Comparison of ENCODE assay signal across 20 cellular contexts in the genomic region with DNA sequence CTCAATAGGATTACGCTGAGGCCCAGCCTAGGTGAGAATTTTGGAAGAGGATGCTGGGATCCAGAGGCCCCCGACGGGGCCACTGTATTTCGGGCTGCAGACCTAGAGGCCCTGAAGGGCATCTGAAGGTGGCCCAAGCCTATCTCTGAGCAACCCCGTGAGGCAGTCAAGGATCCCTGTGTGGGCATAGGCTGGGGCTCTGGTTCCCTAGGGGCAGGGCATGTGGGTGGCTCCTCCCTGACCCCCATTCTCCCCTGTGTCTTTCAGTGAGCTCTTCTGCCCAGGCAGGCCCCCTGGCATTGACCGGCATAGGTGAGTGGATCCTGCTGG.
DNase-seq lines count a peak whose midpoint lies in the region; ATAC-seq, FAIRE-seq and TF ChIP-seq lines count a peak whose summit lies in the region.
"Had no signal": no experiment of that assay in that cellular context is flagged by ENCODE, and none has a peak within 500 bp of the region (broad histone marks: within the 10 kb centered on the region; RNA-seq: fewer than 3 reads in every experiment).

No MANE protein-coding gene starts in this region.

- H2AK5ac ChIP-seq in H9 (ENCODE audit: insufficient read length, low read length) = no peak overlapping the region

- 88 to 96% (median 91%) methylated on average over 4 to 6 of the region's 6 CpGs for WGBS in heart left ventricle, 4 donors
- WGBS in H9 (ENCODE audit: extremely low coverage, insufficient read length, low lambda C conversion rate) = no CpG with 5 or more reads among the region's 6 CpGs
- 93 to 95% methylated on average over 6 of the region's 6 CpGs for WGBS in sigmoid colon, 2 donors

- H3K9me2 ChIP-seq in Karpas-422 (replicated peaks; ENCODE audit: insufficient read depth, low read length) = no peaks in the 10 kb centered on the region

- H2AFZ ChIP-seq in H9 (ENCODE audit: low read length) = no peak overlapping the region
- no peak overlapping the region for H2AFZ ChIP-seq in Karpas-422 (ENCODE audit: low read length)

- H3K23me2 ChIP-seq in H9 (ENCODE audit: insufficient read length, low read depth, low read length, poor library complexity, severe bottlenecking) = no peaks in the 10 kb centered on the region

- H2BK15ac ChIP-seq in H9 (ENCODE audit: low read depth, low read length) = no peak overlapping the region

- H3K27me3 Mint-ChIP-seq in H9 (ENCODE audit: low read depth) = no peaks in the 10 kb centered on the region; the same call in 1 of the 2 replicates
- no peaks in the 10 kb centered on the region for H3K27me3 Mint-ChIP-seq in activated T-helper 17 cell treated with anti-CD3 and anti-CD28 coated beads, Interleukin-2, amount 50 U/mL, for 72 hours

- no peak overlapping the region for H4K8ac ChIP-seq in H9 (replicated peaks; ENCODE audit: insufficient read length, low read depth, low read length)

- no peak overlapping the region for H3K14ac ChIP-seq in H9 (ENCODE audit: insufficient read depth, low read length)

- no peaks in the 10 kb centered on the region for H4K20me1 ChIP-seq in H9 (ENCODE audit: control insufficient read depth, insufficient read depth, insufficient read length)
- no peaks in the 10 kb centered on the region for H4K20me1 ChIP-seq in Karpas-422 (ENCODE audit: insufficient read depth, low read depth, low read length)
- H4K20me1 ChIP-seq: BLaER1 had no signal

- H3K18ac ChIP-seq in H9 (ENCODE audit: insufficient read length, low read depth, low read length) = no peak overlapping the region

- H3K9ac ChIP-seq in H9 (ENCODE audit: extremely low read depth, insufficient read length, low read length) = no peak overlapping the region
- no peak overlapping the region for H3K9ac ChIP-seq in kidney (ENCODE audit: low read length in 2 of 2)
- H3K9ac ChIP-seq in Karpas-422 (ENCODE audit: low read length) = no peak overlapping the region
- H3K9ac ChIP-seq: BLaER1 had no signal

- H3K4me1 ChIP-seq in heart left ventricle (no peaks in the 10 kb centered on the region), left ventricle myocardium inferior (no peaks in the 10 kb centered on the region), H9 (ENCODE audit: insufficient read depth, low read length) (no peaks in the 10 kb centered on the region), kidney (ENCODE audit: control insufficient read depth in 1 of 2, insufficient read depth in 1 of 2, low read depth in 1 of 2, low read length in 2 of 2) (no peaks in the 10 kb centered on the region), sigmoid colon (no peaks in the 10 kb centered on the region), Karpas-422 (ENCODE audit: low read length) (no peaks in the 10 kb centered on the region)
- H3K4me1 ChIP-seq: BLaER1 had no signal

- H3K27ac ChIP-seq in heart left ventricle = no peak overlapping the region
- no peak overlapping the region for H3K27ac ChIP-seq in left ventricle myocardium inferior (replicated peaks)
- no peak overlapping the region for H3K27ac ChIP-seq in H9 (ENCODE audit: insufficient read length, low read depth, low read length)
- no peak overlapping the region for H3K27ac ChIP-seq in kidney (ENCODE audit: low read depth in 2 of 2, low read length in 2 of 2)
- H3K27ac ChIP-seq in sigmoid colon = no peak overlapping the region
- no peak overlapping the region for H3K27ac ChIP-seq in Karpas-422 (ENCODE audit: low read length)
- H3K27ac ChIP-seq: BLaER1 had no signal

- no peak overlapping the region for H3K4ac ChIP-seq in H9 (ENCODE audit: low read depth, low read length)

- no peak overlapping the region for H3K56ac ChIP-seq in H9 (ENCODE audit: insufficient read length, low read depth, low read length)

- no peak for TF ChIP-seq POLR2A in heart left ventricle (IDR thresholded peaks at IDR 0.05)
- TF ChIP-seq POLR2A in sigmoid colon (IDR thresholded peaks at IDR 0.05) = no peak

- H2BK20ac ChIP-seq in H9 (ENCODE audit: low read depth, low read length, poor library complexity, severe bottlenecking) = no peak overlapping the region

- intact Hi-C loops in heart left ventricle (cut with DNase I) (no loop called here), left ventricle myocardium inferior (cut with micrococcal nuclease) (no loop called here), kidney (cut with DNase I) (no loop called here), sigmoid colon (cut with DNase I) (no loop called here)

- no peak overlapping the region for H3K23ac ChIP-seq in H9 (ENCODE audit: insufficient read length, low read depth, low read length)

- no peak for TF ChIP-seq EP300 in sigmoid colon (IDR thresholded peaks at IDR 0.05)

- H3K4me2 ChIP-seq in H9 (ENCODE audit: insufficient read depth, insufficient read length, low read length) (no peak overlapping the region), Karpas-422 (ENCODE audit: low read depth, low read length, poor library complexity, severe bottlenecking) (no peak overlapping the region)
- H3K4me2 ChIP-seq: BLaER1 had no signal

- H3K79me1 ChIP-seq in H9 (ENCODE audit: insufficient read depth, low read depth, low read length, poor library complexity, severe bottlenecking) = no peaks in the 10 kb centered on the region

- no peak overlapping the region for H2BK120ac ChIP-seq in H9 (ENCODE audit: low read depth, low read length, poor library complexity, severe bottlenecking)

- no peak overlapping the region for H3T11ph ChIP-seq in H9 (ENCODE audit: low read length)

- no peaks in the 10 kb centered on the region for H3K36me3 ChIP-seq in heart left ventricle
- H3K36me3 ChIP-seq in left ventricle myocardium inferior = no peaks in the 10 kb centered on the region
- H3K36me3 ChIP-seq in kidney (ENCODE audit: control insufficient read depth in 1 of 2, insufficient read depth in 2 of 2, low read length in 2 of 2) = no peaks in the 10 kb centered on the region
- H3K36me3 ChIP-seq in sigmoid colon = no peaks in the 10 kb centered on the region
- H3K36me3 ChIP-seq in Karpas-422 (ENCODE audit: insufficient read depth, low read length) = no peaks in the 10 kb centered on the region
- H3K36me3 ChIP-seq: BLaER1 had no signal

- H3K27ac Mint-ChIP-seq in H9 = no peak overlapping the region
- no peak overlapping the region for H3K27ac Mint-ChIP-seq in activated T-helper 17 cell treated with anti-CD3 and anti-CD28 coated beads, Interleukin-2, amount 50 U/mL, for 72 hours
- H3K27ac Mint-ChIP-seq: CD8-positive, alpha-beta T cell had no signal

- H3K36me3 Mint-ChIP-seq in H9 (ENCODE audit: insufficient read depth in 1 of 3, low read depth in 3 of 3) = peaks cover 12 to 15% (median 14%) of the 10 kb centered on the region in 3 experiments; a peak in 6 of 7 replicates
- H3K36me3 Mint-ChIP-seq in activated T-helper 17 cell treated with anti-CD3 and anti-CD28 coated beads, Interleukin-2, amount 50 U/mL, for 72 hours (ENCODE audit: low read depth) = no peaks in the 10 kb centered on the region
- H3K36me3 Mint-ChIP-seq: CD8-positive, alpha-beta T cell had no signal

- no peak overlapping the region for H2BK5ac ChIP-seq in H9 (ENCODE audit: insufficient read length, low read length)

- no peaks in the 10 kb centered on the region for H3K79me2 ChIP-seq in H9 (ENCODE audit: insufficient read depth, low read length)
- no peaks in the 10 kb centered on the region for H3K79me2 ChIP-seq in Karpas-422 (ENCODE audit: low read length)

- H3K9me3 Mint-ChIP-seq in H9 = peaks cover 62 to 73% of the 10 kb centered on the region in 2 experiments
- peaks cover 11% of the 10 kb centered on the region for H3K9me3 Mint-ChIP-seq in activated T-helper 17 cell treated with anti-CD3 and anti-CD28 coated beads, Interleukin-2, amount 50 U/mL, for 72 hours

- no peak overlapping the region for H3K4me3 ChIP-seq in heart left ventricle
- H3K4me3 ChIP-seq in left ventricle myocardium inferior = no peak overlapping the region
- no peak overlapping the region for H3K4me3 ChIP-seq in kidney (ENCODE audit: low read length in 2 of 2)
- H3K4me3 ChIP-seq in sigmoid colon = no peak overlapping the region
- no peak overlapping the region for H3K4me3 ChIP-seq in Karpas-422 (ENCODE audit: low read length)
- H3K4me3 ChIP-seq: BLaER1 had no signal

- ATAC-seq in heart left ventricle = no peak
- ATAC-seq in activated T-helper 17 cell treated with anti-CD3 and anti-CD28 coated beads, Interleukin-2, amount 50 U/mL, for 72 hours (replicated peaks) = no peak
- ATAC-seq: CD8-positive, alpha-beta T cell had no signal

- H2BK12ac ChIP-seq in H9 (ENCODE audit: insufficient read length, low read depth, low read length) = no peak overlapping the region

- no peaks in the 10 kb centered on the region for H3K4me1 Mint-ChIP-seq in H9
- H3K4me1 Mint-ChIP-seq in activated T-helper 17 cell treated with anti-CD3 and anti-CD28 coated beads, Interleukin-2, amount 50 U/mL, for 72 hours = no peaks in the 10 kb centered on the region

- no peak overlapping the region for H4K91ac ChIP-seq in H9 (ENCODE audit: insufficient read length, low read depth, low read length)

- no peak overlapping the region for H4K5ac ChIP-seq in H9 (ENCODE audit: insufficient read length, low read depth, low read length)

- no peak for FAIRE-seq in kidney (lab: Jason Lieb, UNC)
- FAIRE-seq: GM12892, H1 had no signal

- no peak overlapping the region for H3K4me3 Mint-ChIP-seq in H9
- no peak overlapping the region for H3K4me3 Mint-ChIP-seq in activated T-helper 17 cell treated with anti-CD3 and anti-CD28 coated beads, Interleukin-2, amount 50 U/mL, for 72 hours
- H3K4me3 Mint-ChIP-seq: CD8-positive, alpha-beta T cell had no signal

- TF ChIP-seq CTCF in heart left ventricle (IDR thresholded peaks at IDR 0.05) (no peak), left ventricle myocardium inferior (IDR thresholded peaks at IDR 0.05; ENCODE audit: borderline replicate concordance) (no peak), H9 (conservative IDR thresholded peaks at IDR 0.05) (no peak), kidney (IDR thresholded peaks at IDR 0.05; ENCODE audit: borderline replicate concordance, extremely low read depth, insufficient read depth) (no peak), sigmoid colon (IDR thresholded peaks at IDR 0.05) (no peak)

- peaks cover 0 to 48% (median 32%) of the 10 kb centered on the region in 12 donors for H3K9me3 ChIP-seq in heart left ventricle
- peaks cover 63% of the 10 kb centered on the region for H3K9me3 ChIP-seq in left ventricle myocardium inferior (replicated peaks)
- peaks cover 54% of the 10 kb centered on the region for H3K9me3 ChIP-seq in H9 (ENCODE audit: control insufficient read depth, low read depth, low read length)
- H3K9me3 ChIP-seq in kidney (ENCODE audit: control insufficient read depth in 1 of 2, low read length in 2 of 2) = peaks cover 0 to 18% of the 10 kb centered on the region in 2 donors
- H3K9me3 ChIP-seq in sigmoid colon = peaks cover 6 to 19% (median 18%) of the 10 kb centered on the region in 4 donors
- H3K9me3 ChIP-seq in Karpas-422 (ENCODE audit: low read length) = peaks cover 16% of the 10 kb centered on the region; the same call in 1 of the 2 replicates

- peak in 3 of 5 donors; percentile 3 to 33 (median 14) for DNase-seq in heart left ventricle
- DNase-seq in left ventricle myocardium inferior = no peak
- DNase-seq in H9 = peak; percentile 6
- DNase-seq in kidney = peak; percentile 42
- DNase-seq in sigmoid colon = peak; percentile 52
- DNase-seq in NCI-H446 (lab: John Stamatoyannopoulos, UW) = no peak
- no peak for DNase-seq in Karpas-422
- DNase-seq: Calu3; DMS53; NCI-H1105; NCI-H2081; NCI-H510A; NCI-H748 treated with DMSO at 0.1 percent for 48 hours; NK-92 treated with Interleukin-12 subunit alpha and Interleukin-12 subunit beta, amount 100 ng/mL, for 24 hours; SIG-M5 had no signal

- no peaks in the 10 kb centered on the region for H3K27me3 ChIP-seq in heart left ventricle
- no peaks in the 10 kb centered on the region for H3K27me3 ChIP-seq in left ventricle myocardium inferior (ENCODE audit: low read depth)
- H3K27me3 ChIP-seq in H9 (ENCODE audit: insufficient read depth, low read length) = no peaks in the 10 kb centered on the region
- H3K27me3 ChIP-seq in sigmoid colon = no peaks in the 10 kb centered on the region
- H3K27me3 ChIP-seq in Karpas-422 (ENCODE audit: low read length) = no peaks in the 10 kb centered on the region
- H3K27me3 ChIP-seq: BLaER1 had no signal

Comparison
In these comparisons a context has a peak if more than half of its experiments do, and no peak if none do; other contexts are left out.
1. DNase-seq: peak in heart left ventricle (3 of 5), H9 (single experiment), kidney (single experiment) and sigmoid colon (single experiment); none in left ventricle myocardium inferior (single experiment), NCI-H446 (0 of 2) and Karpas-422 (single experiment).